8 cellular contexts compared by ENCODE assay signal in genomic region chr1:36161656-36162531, GRCh38. TPM values are rescaled to one million over a fixed set of nuclear protein-coding genes. Genes with fewer than 3 reads are reported as not detected.
DNase-seq lines count a peak whose midpoint lies in the region; ATAC-seq and TF ChIP-seq lines count a peak whose summit lies in the region.

No MANE protein-coding gene starts in this region.

- ATAC-seq in IMR-90 (ENCODE audit: low read depth) (no peak), GM19463 (IDR thresholded peaks at IDR 0.05; ENCODE audit: unreplicated experiment) (no peak)
- ATAC-seq in natural killer cell treated with Interleukin-12 subunit alpha and Interleukin-12 subunit beta and Interleukin-15 and Interleukin-18, amount 100 ng/mL, for 72 hours, result peak; percentile 36 to 62

- H2BK15ac ChIP-seq in IMR-90 (ENCODE audit: low read depth, low read length), result peak overlapping the region; percentile 17; the same call in 1 of the 3 replicates

- peak overlapping the region; percentile 79 for H3K9ac ChIP-seq in IMR-90 (ENCODE audit: low read depth, low read length)

- peak overlapping the region; percentile 67; the same call in 1 of the 2 replicates for H3K14ac ChIP-seq in IMR-90 (replicated peaks; ENCODE audit: low read depth, low read length)

- no peak overlapping the region for H2AFZ ChIP-seq in IMR-90 (replicated peaks; ENCODE audit: low read length, poor library complexity)

- no peak overlapping the region for H2BK20ac ChIP-seq in IMR-90 (ENCODE audit: low read depth, low read length)

- no peak for TF ChIP-seq RAD21 in IMR-90 (IDR thresholded peaks at IDR 0.05; ENCODE audit: low read length)

- peak overlapping the region; percentile 68 for H3K4ac ChIP-seq in IMR-90 (ENCODE audit: low read depth, low read length)

- no peak for TF ChIP-seq POLR2A in IMR-90 (IDR thresholded peaks at IDR 0.05; ENCODE audit: low read depth, low read length)

- 0 out of 2 replicates have a peak overlapping the region, but pooled peaks have one; percentile 16 for H2BK120ac ChIP-seq in IMR-90 (ENCODE audit: low read depth, low read length)

- H3K79me1 ChIP-seq in IMR-90 (ENCODE audit: low read depth in 1 of 2, low read length in 2 of 2), result peaks cover 0 to 52% of the 10 kb centered on the region in 2 experiments; a peak in 2 of 4 replicates

- peaks cover 63 to 68% of the 10 kb centered on the region in 2 donors for H3K4me1 Mint-ChIP-seq in natural killer cell treated with Interleukin-12 subunit alpha and Interleukin-12 subunit beta and Interleukin-15 and Interleukin-18, amount 100 ng/mL, for 72 hours (ENCODE audit: low read depth in 2 of 2)

- peaks cover 17% of the 10 kb centered on the region for H3K9me1 ChIP-seq in IMR-90 (ENCODE audit: insufficient read depth, low read length)

- H2AK5ac ChIP-seq in IMR-90 (ENCODE audit: low read depth, low read length), result peak overlapping the region; percentile 70

- peak overlapping the region; percentile 96 to 97 for H3K27ac Mint-ChIP-seq in natural killer cell treated with Interleukin-12 subunit alpha and Interleukin-12 subunit beta and Interleukin-15 and Interleukin-18, amount 100 ng/mL, for 72 hours

- no peak overlapping the region for H4K91ac ChIP-seq in IMR-90 (ENCODE audit: insufficient read depth, low read depth, low read length)

- peak overlapping the region; percentile 7 for H2AK9ac ChIP-seq in IMR-90 (replicated peaks; ENCODE audit: low read depth, low read length, poor library complexity)

- H3K4me3 ChIP-seq in IMR-90 (ENCODE audit: insufficient read depth, low read depth, low read length) (no peak overlapping the region), epithelial cell of esophagus (ENCODE audit: low read length) (peak overlapping the region; percentile 39)

- dilution Hi-C loops in IMR-90 (cut with HindIII; ENCODE audit: low sequenced_read_pairs, unreplicated experiment), result no loop called here

- intact Hi-C loops in IMR-90 (cut with micrococcal nuclease), result no loop called here

- POLR2A ChIA-PET in IMR-90 (lab: Charles Lee; ENCODE audit: unreplicated experiment), result no interaction called here

- CTCF ChIA-PET in IMR-90 (lab: Yijun Ruan, JAX), result interaction anchor here (0.6 to 0.9 kb wide), 5 partner anchors 12 to 254 kb away, joined by 3 to 4 read pairs (median 4); partner anchors contain the start of gene TRAPPC3

- peaks cover 15% of the 10 kb centered on the region for H3K36me3 ChIP-seq in IMR-90 (ENCODE audit: control insufficient read depth, insufficient read depth, low read length)

- H4K5ac ChIP-seq in IMR-90 (ENCODE audit: low read depth, low read length), result no peak overlapping the region

- no peak for TF ChIP-seq CTCF in IMR-90 (conservative IDR thresholded peaks at IDR 0.05; ENCODE audit: low read depth, low read length)
- TF ChIP-seq CTCF in epithelial cell of esophagus (IDR thresholded peaks at IDR 0.05; ENCODE audit: insufficient read depth, low read depth, low read length, missing control alignments), result peak; percentile 11

- H4K8ac ChIP-seq in IMR-90 (ENCODE audit: low read depth in 2 of 2, low read length in 2 of 2), result peak overlapping the region; percentile 67 to 87; a peak in 2 of 4 replicates

- BruUV-seq in IMR-90 (replicated peaks; lab: Mats Ljungman, UMichigan), result no TSS peak

- peaks cover 22% of the 10 kb centered on the region for H3K4me1 ChIP-seq in IMR-90 (ENCODE audit: control insufficient read depth, insufficient read depth, low read length)

- H3K4me3 Mint-ChIP-seq in natural killer cell treated with Interleukin-12 subunit alpha and Interleukin-12 subunit beta and Interleukin-15 and Interleukin-18, amount 100 ng/mL, for 72 hours, result peak overlapping the region; percentile 89

- H3K27me3 ChIP-seq in IMR-90 (ENCODE audit: control insufficient read depth, insufficient read depth, low read length), result no peaks in the 10 kb centered on the region

- H4K20me1 ChIP-seq in IMR-90 (ENCODE audit: insufficient read depth, low read length), result peaks cover 99% of the 10 kb centered on the region

- no peaks in the 10 kb centered on the region for H3K27me3 Mint-ChIP-seq in natural killer cell treated with Interleukin-12 subunit alpha and Interleukin-12 subunit beta and Interleukin-15 and Interleukin-18, amount 100 ng/mL, for 72 hours

- no peaks in the 10 kb centered on the region for H3K9me3 ChIP-seq in IMR-90 (ENCODE audit: control insufficient read depth, insufficient read depth, low read length)

- H3K36me3 Mint-ChIP-seq in natural killer cell treated with Interleukin-12 subunit alpha and Interleukin-12 subunit beta and Interleukin-15 and Interleukin-18, amount 100 ng/mL, for 72 hours, result peaks cover 11% of the 10 kb centered on the region

- H3K27ac ChIP-seq in IMR-90 (ENCODE audit: insufficient read depth, low read length), result peak overlapping the region; percentile 35

- H2BK5ac ChIP-seq in IMR-90 (ENCODE audit: low read depth, low read length, poor library complexity, severe bottlenecking), result peak overlapping the region; percentile 62

- H3K23ac ChIP-seq in IMR-90 (ENCODE audit: low read depth, low read length), result peak overlapping the region; percentile 48

- WGBS in IMR-90 (ENCODE audit: extremely low coverage in 2 of 2, insufficient read length in 1 of 2), 2 experiments, result 71% methylated on average over 6 of the region's 14 CpGs; no CpG with 5 or more reads in 1 of the 2 experiments

- in situ Hi-C loops in IMR-90 (cut with MboI; ENCODE audit: low sequenced_read_pairs), result no loop called here

- peak overlapping the region; percentile 81 for H3K4me2 ChIP-seq in IMR-90 (ENCODE audit: low read depth, low read length)

- H3K56ac ChIP-seq in IMR-90 (ENCODE audit: extremely low read depth, insufficient read depth, low read length), result peak overlapping the region; percentile 83; the same call in 1 of the 2 replicates

- no peak overlapping the region for H3K18ac ChIP-seq in IMR-90 (ENCODE audit: low read depth, low read length)

- no peaks in the 10 kb centered on the region for H3K9me3 Mint-ChIP-seq in natural killer cell treated with Interleukin-12 subunit alpha and Interleukin-12 subunit beta and Interleukin-15 and Interleukin-18, amount 100 ng/mL, for 72 hours

- DNase-seq in ELF-1 (ENCODE audit: low read depth, low spot score) (peak; percentile 30), IMR-90 (no peak), epithelial cell of esophagus (ENCODE audit: low read depth) (peak; percentile 98), NCI-H748 (lab: John Stamatoyannopoulos, UW; ENCODE audit: unreplicated experiment) (no peak), iPS-NIHi7 (ENCODE audit: extremely low spot score) (no peak)
- peak; percentile 24 to 28 for DNase-seq in activated CD4-positive, alpha-beta T cell treated with anti-CD3 and anti-CD28 coated beads, Interleukin-2, amount 50 U/mL, for 4 hours
- no peak for DNase-seq in natural killer cell treated with Interleukin-12 subunit alpha and Interleukin-12 subunit beta and Interleukin-15 and Interleukin-18, amount 100 ng/mL, for 72 hours (ENCODE audit: low spot score)

TF ChIP-seq in IMR-90, 13 proteins besides CTCF, POLR2A, EP300 and RAD21 (continues in another document):
- TF ChIP-seq USF2 (IDR thresholded peaks at IDR 0.05; ENCODE audit: low read depth, low read length) (no peak), FOS (IDR thresholded peaks at IDR 0.05; ENCODE audit: low read depth, low read length) (no peak), MXI1 (IDR thresholded peaks at IDR 0.05; ENCODE audit: borderline replicate concordance, low read depth, low read length) (no peak), CHD1 (IDR thresholded peaks at IDR 0.05; ENCODE audit: low read depth, low read length) (no peak), ELK1 (IDR thresholded peaks at IDR 0.05; ENCODE audit: borderline replicate concordance, low read depth, low read length) (no peak), NFE2L2 (IDR thresholded peaks at IDR 0.05; ENCODE audit: low read depth, low read length) (no peak), RFX5 (IDR thresholded peaks at IDR 0.05; ENCODE audit: low read depth, low read length) (no peak), BHLHE40 (IDR thresholded peaks at IDR 0.05; ENCODE audit: low read depth, low read length) (no peak), CEBPB (IDR thresholded peaks at IDR 0.05; ENCODE audit: low read depth, low read length) (no peak)

RNA-seq across cellular contexts. Expression of gene MAP7D1, which starts 5.9 kb away (rescaled TPM):
- 30.8 and 32.3 TPM in 2 replicates for total RNA-seq in IMR-90 (2012; rRNA removed)
- 81.9 and 83.2 TPM in 2 replicates for polyA plus RNA-seq in IMR-90 (2012; rRNA removed)
- 96.4 and 165 TPM in 2 replicates for polyA plus RNA-seq in IMR-90 (2012; cell fraction: cytosol; rRNA removed)
- 182 and 323 TPM in 2 replicates for polyA plus RNA-seq in IMR-90 (2012; cell fraction: nucleus; rRNA removed; ENCODE audit: low replicate concordance)
- total RNA-seq in natural killer cell treated with Interleukin-12 subunit alpha and Interleukin-12 subunit beta and Interleukin-15 and Interleukin-18, amount 100 ng/mL, for 72 hours, result 100 to 1,000 TPM; 153 to 196 TPM

RNA-seq across cellular contexts. Expression of gene TRAPPC3, which starts 12.6 kb away (rescaled TPM):
- total RNA-seq in IMR-90 (2012; rRNA removed), result 76.0 and 101 TPM in 2 replicates
- polyA plus RNA-seq in IMR-90 (2012; rRNA removed), result 63.5 and 77.8 TPM in 2 replicates
- 67.3 and 70.8 TPM in 2 replicates for polyA plus RNA-seq in IMR-90 (2012; cell fraction: cytosol; rRNA removed)
- polyA plus RNA-seq in IMR-90 (2012; cell fraction: nucleus; rRNA removed; ENCODE audit: low replicate concordance), result 31.1 and 62.4 TPM in 2 replicates
- total RNA-seq in natural killer cell treated with Interleukin-12 subunit alpha and Interleukin-12 subunit beta and Interleukin-15 and Interleukin-18, amount 100 ng/mL, for 72 hours, result 10 to 100 TPM; 58.4 to 69.2 TPM

RNA-seq across cellular contexts. Expression of gene COL8A2, which starts 36.9 kb away (rescaled TPM):
- 0.54 and 0.56 TPM in 2 replicates for total RNA-seq in IMR-90 (2012; rRNA removed)
- polyA plus RNA-seq in IMR-90 (2012; rRNA removed), result 0.83 and 1.1 TPM in 2 replicates
- polyA plus RNA-seq in IMR-90 (2012; cell fraction: cytosol; rRNA removed), result 0.82 and 1.6 TPM in 2 replicates
- polyA plus RNA-seq in IMR-90 (2012; cell fraction: nucleus; rRNA removed; ENCODE audit: low replicate concordance), result 0.79 and 0.88 TPM in 2 replicates
- under 1 TPM in 1 of 2 donors, not detected in 1; 0.08 TPM for total RNA-seq in natural killer cell treated with Interleukin-12 subunit alpha and Interleukin-12 subunit beta and Interleukin-15 and Interleukin-18, amount 100 ng/mL, for 72 hours

Comparison
In these comparisons a context has a peak if more than half of its experiments do, and no peak if none do; other contexts are left out.
1. DNase-seq: peak in ELF-1 (single experiment), activated CD4-positive, alpha-beta T cell treated with anti-CD3 and anti-CD28 coated beads, Interleukin-2, amount 50 U/mL, for 4 hours (2 of 2) and epithelial cell of esophagus (single experiment); none in IMR-90 (single experiment), natural killer cell treated with Interleukin-12 subunit alpha and Interleukin-12 subunit beta and Interleukin-15 and Interleukin-18, amount 100 ng/mL, for 72 hours (single experiment), NCI-H748 (single experiment) and iPS-NIHi7 (single experiment).
2. ATAC-seq: peak in natural killer cell treated with Interleukin-12 subunit alpha and Interleukin-12 subunit beta and Interleukin-15 and Interleukin-18, amount 100 ng/mL, for 72 hours (2 of 2); none in IMR-90 (single experiment) and GM19463 (single experiment).